ENCODE assay signal across 10 cellular contexts in genomic region chr7:75521727-75522126, GRCh38. TPM values are rescaled to one million over a fixed set of nuclear protein-coding genes. Genes with fewer than 3 reads are reported as not detected.
"Had no signal": no experiment of that assay in that cellular context is flagged by ENCODE, and none has a peak within 500 bp of the region (broad histone marks: within the 10 kb centered on the region; RNA-seq: fewer than 3 reads in every experiment).

No MANE protein-coding gene starts in this region.

RNA-seq across cellular contexts. Expression of gene SPDYE5, which starts 29.6 kb away (rescaled TPM):
- total RNA-seq: activated CD4-positive, alpha-beta memory T cell treated with anti-CD3 and anti-CD28 coated beads for 36 hours; activated CD4-positive, alpha-beta memory T cell treated with anti-CD3 and anti-CD28 coated beads, Interleukin-2, amount 10 ng/mL, durations not matched to agents 7 days and 5 days; activated CD4-positive, alpha-beta T cell treated with anti-CD3 and anti-CD28 coated beads, Interleukin-2, amount 10 ng/mL, durations not matched to agents 24 days and 14 days; activated CD4-positive, alpha-beta T cell treated with anti-CD3 and anti-CD28 coated beads, Interleukin-2, amount 10 ng/mL, durations not matched to agents 7 days and 5 days; activated CD8-positive, alpha-beta memory T cell treated with anti-CD3 and anti-CD28 coated beads for 36 hours; activated CD8-positive, alpha-beta T cell treated with anti-CD3 and anti-CD28 coated beads, Interleukin-2, amount 10 ng/mL, durations not matched to agents 7 days and 5 days; T-helper 1 cell treated with Interleukin-12 subunit alpha and Interleukin-12 subunit beta and Interleukin-4 antibody, amounts not matched to agents 30 ng/mL and 1 ng/mL, for 36 hours; T-helper 17 cell; T-helper 2 cell treated with Interferon-gamma antibody and Interleukin-4, amounts not matched to agents 100 ng/mL and 5 ng/mL, for 36 hours; WTC11 had no signal
